ENCODE assay signal across 13 cellular contexts in genomic region chr10:28410420-28411135, GRCh38.
A peak's percentile ranks its signal among the peaks of the same experiment; 100 is the strongest.
DNase-seq lines count a peak whose midpoint lies in the region; TF ChIP-seq lines count a peak whose summit lies in the region.
"Had no signal": no experiment of that assay in that cellular context is flagged by ENCODE, and none has a peak within 500 bp of the region (broad histone marks: within the 10 kb centered on the region; RNA-seq: fewer than 3 reads in every experiment).

No MANE protein-coding gene starts in this region.

- H3K4me3 ChIP-seq in AG04450 (ENCODE audit: low read depth, low read length): no peak overlapping the region
- no peak overlapping the region for H3K4me3 ChIP-seq in WI38 (ENCODE audit: low read depth, low read length)

- H3T11ph ChIP-seq in H9 (ENCODE audit: low read length): no peak overlapping the region

- no peak overlapping the region for H3K4me2 ChIP-seq in H9 (ENCODE audit: insufficient read depth, insufficient read length, low read length)

- no peak overlapping the region for H3K56ac ChIP-seq in H9 (ENCODE audit: insufficient read length, low read depth, low read length)

- TF ChIP-seq CTCF in AG04450 (IDR thresholded peaks at IDR 0.05; ENCODE audit: low read depth, low read length) (peak; percentile 30), H9 (conservative IDR thresholded peaks at IDR 0.05) (peak; percentile 63), WI38 (IDR thresholded peaks at IDR 0.05; ENCODE audit: low read depth, low read length) (0 out of 2 replicates have a peak, but pooled peaks have one; percentile 7), RWPE1 (conservative IDR thresholded peaks at IDR 0.05; ENCODE audit: low read depth) (no peak)

- H3K23ac ChIP-seq in H9 (ENCODE audit: insufficient read length, low read depth, low read length): no peak overlapping the region

- H3K79me2 ChIP-seq in H9 (ENCODE audit: insufficient read depth, low read length): no peaks in the 10 kb centered on the region

- H2BK5ac ChIP-seq in H9 (ENCODE audit: insufficient read length, low read length): no peak overlapping the region

- H4K20me1 ChIP-seq in H9 (ENCODE audit: control insufficient read depth, insufficient read depth, insufficient read length): no peaks in the 10 kb centered on the region

- H3K79me1 ChIP-seq in H9 (ENCODE audit: insufficient read depth, low read depth, low read length, poor library complexity, severe bottlenecking): no peaks in the 10 kb centered on the region

- peaks cover 4% of the 10 kb centered on the region for H3K27me3 ChIP-seq in AG04450 (ENCODE audit: control insufficient read depth, insufficient read depth, low read length)
- H3K27me3 ChIP-seq in H9 (ENCODE audit: insufficient read depth, low read length): no peaks in the 10 kb centered on the region

- no peaks in the 10 kb centered on the region for H3K9me3 ChIP-seq in AG04450 (ENCODE audit: control insufficient read depth, insufficient read depth, low read length)
- H3K9me3 ChIP-seq in H9 (ENCODE audit: control insufficient read depth, low read depth, low read length): no peaks in the 10 kb centered on the region

- H2BK20ac ChIP-seq in H9 (ENCODE audit: low read depth, low read length, poor library complexity, severe bottlenecking): no peak overlapping the region

- H3K4ac ChIP-seq in H9 (ENCODE audit: low read depth, low read length): no peak overlapping the region

- no peaks in the 10 kb centered on the region for H3K4me1 ChIP-seq in H9 (ENCODE audit: insufficient read depth, low read length)

- H3K9ac ChIP-seq in H9 (ENCODE audit: extremely low read depth, insufficient read length, low read length): no peak overlapping the region

- H3K27ac Mint-ChIP-seq in H9: no peak overlapping the region
- H3K27ac Mint-ChIP-seq: activated T-cell treated with anti-CD3 and anti-CD28 coated beads, Interleukin-2, amount 50 U/mL, for 72 hours had no signal

- POLR2A ChIA-PET in AG04450 (lab: Yijun Ruan, JAX) (no interaction called here), RWPE1 (lab: Yijun Ruan, JAX; ENCODE audit: low non-redundant PET) (no interaction called here)

- no peak overlapping the region for H3K18ac ChIP-seq in H9 (ENCODE audit: insufficient read length, low read depth, low read length)

- H2BK120ac ChIP-seq in H9 (ENCODE audit: low read depth, low read length, poor library complexity, severe bottlenecking): no peak overlapping the region

- peaks cover 1 to 15% (median 5%) of the 10 kb centered on the region in 3 experiments; a peak in 5 of 7 replicates for H3K36me3 Mint-ChIP-seq in H9 (ENCODE audit: insufficient read depth in 1 of 3, low read depth in 3 of 3)

- no peak overlapping the region for H4K8ac ChIP-seq in H9 (replicated peaks; ENCODE audit: insufficient read length, low read depth, low read length)

- H3K4me1 Mint-ChIP-seq in H9: no peaks in the 10 kb centered on the region

- H4K91ac ChIP-seq in H9 (ENCODE audit: insufficient read length, low read depth, low read length): no peak overlapping the region

- no peaks in the 10 kb centered on the region for H3K23me2 ChIP-seq in H9 (ENCODE audit: insufficient read length, low read depth, low read length, poor library complexity, severe bottlenecking)

- H2AFZ ChIP-seq in H9 (ENCODE audit: low read length): no peak overlapping the region

- H2BK15ac ChIP-seq in H9 (ENCODE audit: low read depth, low read length): no peak overlapping the region

- H3K27ac ChIP-seq in AG04450 (ENCODE audit: low read depth, low read length): no peak overlapping the region
- no peak overlapping the region for H3K27ac ChIP-seq in H9 (ENCODE audit: insufficient read length, low read depth, low read length)
- no peak overlapping the region for H3K27ac ChIP-seq in caudate nucleus (ENCODE audit: low read depth, low read length)
- H3K27ac ChIP-seq in RWPE1: no peak overlapping the region

- no peak overlapping the region for H2AK5ac ChIP-seq in H9 (ENCODE audit: insufficient read length, low read length)

- no CpG with 5 or more reads among the region's 4 CpGs for WGBS in H9 (ENCODE audit: extremely low coverage, insufficient read length, low lambda C conversion rate)

- DNase-seq in AG04450 (ENCODE audit: low read depth, low spot score) (no peak), H9 (no peak), iPS-NIHi11 (ENCODE audit: low spot score) (peak; percentile 30), caudate nucleus (lab: John Stamatoyannopoulos, UW) (no peak), RWPE1 (ENCODE audit: low spot score) (no peak), SHP77 treated with DMSO at 0.1 percent for 48 hours (lab: John Stamatoyannopoulos, UW) (no peak)
- DNase-seq in stimulated activated naive CD4-positive, alpha-beta T cell treated with Interleukin-2 at 50 U/mL for 16 hours (lab: John Stamatoyannopoulos, UW): no peak
- DNase-seq: activated T-cell treated with anti-CD3 and anti-CD28 coated beads, Interleukin-2, amount 50 U/mL, for 72 hours; central memory CD4-positive, alpha-beta T cell; NCI-H1694; stimulated activated CD4-positive, alpha-beta T cell treated with anti-CD3 and anti-CD28 coated beads, Interleukin-2, amount 100 ng/mL, for 24 hours; stimulated activated naive CD8-positive, alpha-beta T cell treated with anti-CD3 and anti-CD28 coated beads, Interleukin-15, Interleukin-2, amounts not matched to agents 100 U/mL and 50 U/mL, for 24 hours had no signal

- no peak overlapping the region for H3K4me3 Mint-ChIP-seq in H9

- peaks cover 14 to 16% of the 10 kb centered on the region in 2 experiments; a peak in 4 of 5 replicates for H3K9me3 Mint-ChIP-seq in H9

- CTCF ChIA-PET in AG04450 (lab: Charles Lee): interaction anchor here (0.8 to 1.1 kb wide), 2 partner anchors 11 to 17 kb away, joined by 3 read pairs; no protein-coding TSS in a partner anchor
- CTCF ChIA-PET in RWPE1 (lab: Yijun Ruan, JAX): interaction anchor here (0.5 to 1.7 kb wide), 4 partner anchors 17 to 188 kb away, joined by 3 to 6 read pairs (median 4); no protein-coding TSS in a partner anchor

- no peak overlapping the region for H2BK12ac ChIP-seq in H9 (ENCODE audit: insufficient read length, low read depth, low read length)

- peaks cover 6% of the 10 kb centered on the region for H3K27me3 Mint-ChIP-seq in H9 (ENCODE audit: low read depth)

- no peak overlapping the region for H4K5ac ChIP-seq in H9 (ENCODE audit: insufficient read length, low read depth, low read length)

- H3K14ac ChIP-seq in H9 (ENCODE audit: insufficient read depth, low read length): no peak overlapping the region
